34 cellular contexts compared by ENCODE assay signal in genomic region chr17:71864754-71865153, GRCh38.
"Had no signal": no experiment of that assay in that cellular context is flagged by ENCODE, and none has a peak within 500 bp of the region (broad histone marks: within the 10 kb centered on the region; RNA-seq: fewer than 3 reads in every experiment).

No MANE protein-coding gene starts in this region.

- H3K4me3 ChIP-seq: MG63 had no signal

- H3K9me3 ChIP-seq: MG63 had no signal

- H3K36me3 ChIP-seq: MG63 had no signal

- DNase-seq: Karpas-422, Kasumi-1, MG63, MM.1S, MV-4-11, NCI-H1048, NCI-H1092, NCI-H1092 treated with DMSO at 0.1 percent for 48 hours, NCI-H1105, NCI-H1105 treated with DMSO at 0.1 percent for 48 hours, NCI-H1417, NCI-H1417 treated with DMSO at 0.1 percent for 48 hours, NCI-H1436, NCI-H1436 treated with DMSO at 0.1 percent for 48 hours, NCI-H146, NCI-H1694, NCI-H1694 treated with DMSO at 0.1 percent for 48 hours, NCI-H187, NCI-H187 treated with DMSO at 0.1 percent for 48 hours, NCI-H1930, NCI-H2029, NCI-H2029 treated with DMSO at 0.1 percent for 48 hours, NCI-H2081, NCI-H2081 treated with DMSO at 0.1 percent for 48 hours, NCI-H2107, NCI-H2171, NCI-H2227 treated with DMSO at 0.1 percent for 48 hours, NCI-H226, NCI-H345, NCI-H446, NCI-H446 treated with DMSO at 0.1 percent for 48 hours, NCI-H510A, NCI-H510A treated with DMSO at 0.1 percent for 48 hours, NCI-H524 had no signal
